10 cellular contexts compared by ENCODE assay signal in the genomic region with DNA sequence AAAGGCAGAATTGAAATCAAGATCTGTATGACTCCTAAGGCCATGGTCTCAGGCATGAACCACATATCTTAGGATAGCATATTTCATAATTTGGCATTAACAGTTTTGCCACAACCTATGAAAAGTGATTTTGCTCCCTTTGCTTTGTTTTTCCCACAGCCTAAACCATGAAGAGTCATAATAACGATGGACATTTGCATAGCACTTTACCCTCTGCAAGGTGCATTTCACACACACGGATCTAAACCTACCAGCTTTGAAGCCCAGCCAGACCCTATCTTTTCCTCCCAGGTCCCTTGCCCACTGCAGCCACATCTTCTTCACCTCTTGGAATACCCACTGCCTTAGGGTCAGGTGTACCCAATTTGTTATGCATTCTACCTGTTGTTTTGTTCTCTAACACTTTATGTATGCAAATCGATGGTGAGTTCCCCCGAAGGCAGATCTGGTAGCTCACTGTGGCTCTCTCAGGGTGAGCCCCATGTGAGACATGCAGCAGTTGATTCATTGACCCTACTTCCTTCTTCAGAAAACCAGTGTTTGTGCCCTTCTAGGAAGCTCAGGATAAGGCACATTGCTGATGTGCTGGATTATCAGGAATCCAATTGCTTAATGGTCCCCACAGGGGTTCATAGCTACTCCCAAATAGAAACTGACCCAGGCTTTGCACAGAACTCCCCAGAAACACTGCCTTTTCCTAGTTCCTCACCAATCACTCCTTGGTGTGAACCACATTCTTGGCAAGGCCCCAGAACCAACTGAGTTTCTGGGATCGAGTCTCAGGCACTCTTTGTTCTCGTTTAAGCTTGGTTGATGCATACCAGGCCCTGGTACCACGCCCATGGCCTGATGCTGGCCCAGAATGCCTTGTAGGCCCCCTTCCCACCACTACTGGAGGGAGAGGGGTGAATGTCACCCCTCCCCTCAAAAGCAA. TPM values are rescaled to one million over a fixed set of nuclear protein-coding genes. Genes with fewer than 3 reads are reported as not detected.
DNase-seq lines count a peak whose midpoint lies in the region; ATAC-seq and TF ChIP-seq lines count a peak whose summit lies in the region.
"Had no signal": no experiment of that assay in that cellular context is flagged by ENCODE, and none has a peak within 500 bp of the region (broad histone marks: within the 10 kb centered on the region; RNA-seq: fewer than 3 reads in every experiment).

No MANE protein-coding gene starts in this region.

- no peaks in the 10 kb centered on the region for H3K9me3 Mint-ChIP-seq in activated CD8-positive, alpha-beta T cell treated with anti-CD3 and anti-CD28 coated beads for 36 hours
- no peaks in the 10 kb centered on the region for H3K9me3 Mint-ChIP-seq in activated CD8-positive, alpha-beta T cell treated with anti-CD3 and anti-CD28 coated beads, Interleukin-2, amount 10 ng/mL, durations not matched to agents 7 days and 5 days (ENCODE audit: insufficient read depth)
- no peaks in the 10 kb centered on the region for H3K9me3 Mint-ChIP-seq in stimulated activated naive B cell treated with anti-CD40 and anti-IgM and Interleukin-4, amounts not matched to agents 10 μg/mL and 1 μg/mL and 100 μg/mL, for 72 hours

- CTCF ChIA-PET in activated CD8-positive, alpha-beta T cell treated with anti-CD3 and anti-CD28 coated beads for 36 hours (lab: Charles Lee): no interaction called here
- CTCF ChIA-PET in activated CD8-positive, alpha-beta T cell treated with anti-CD3 and anti-CD28 coated beads, Interleukin-2, amount 10 ng/mL, durations not matched to agents 7 days and 5 days (lab: Charles Lee): interaction anchor here (1.2 to 1.7 kb wide), 2 partner anchors 15 to 51 kb away, joined by 4 read pairs; no protein-coding TSS in a partner anchor

- H3K36me3 Mint-ChIP-seq in activated CD8-positive, alpha-beta T cell treated with anti-CD3 and anti-CD28 coated beads for 36 hours (ENCODE audit: low read depth): peaks cover 13% of the 10 kb centered on the region
- peaks cover 3% of the 10 kb centered on the region for H3K36me3 Mint-ChIP-seq in activated CD8-positive, alpha-beta T cell treated with anti-CD3 and anti-CD28 coated beads, Interleukin-2, amount 10 ng/mL, durations not matched to agents 7 days and 5 days (ENCODE audit: low read depth)
- peaks cover 6 to 27% of the 10 kb centered on the region in 2 donors for H3K36me3 Mint-ChIP-seq in stimulated activated naive B cell treated with anti-CD40 and anti-IgM and Interleukin-4, amounts not matched to agents 10 μg/mL and 1 μg/mL and 100 μg/mL, for 72 hours

- H3K9me3 ChIP-seq in SK-N-MC (ENCODE audit: low read depth, low read length): no peaks in the 10 kb centered on the region
- H3K9me3 ChIP-seq: A549 had no signal

- peak overlapping the region; percentile 55; the same call in 1 of the 2 replicates for H3K27ac ChIP-seq in SK-N-MC

- ATAC-seq in activated CD8-positive, alpha-beta T cell treated with anti-CD3 and anti-CD28 coated beads for 36 hours: peak; percentile 27
- ATAC-seq in activated CD8-positive, alpha-beta T cell treated with anti-CD3 and anti-CD28 coated beads, Interleukin-2, amount 10 ng/mL, durations not matched to agents 7 days and 5 days: no peak
- ATAC-seq in HG02763 (IDR thresholded peaks at IDR 0.05; ENCODE audit: unreplicated experiment): peak; percentile 63
- peak; percentile 91 to 92 for ATAC-seq in stimulated activated naive B cell treated with anti-CD40 and anti-IgM and Interleukin-4, amounts not matched to agents 10 μg/mL and 1 μg/mL and 100 μg/mL, for 72 hours (replicated peaks)
- ATAC-seq: A549 had no signal

- POLR2A ChIA-PET in activated CD8-positive, alpha-beta T cell treated with anti-CD3 and anti-CD28 coated beads for 36 hours (lab: Charles Lee): interaction anchor here (1.1 to 2.1 kb wide), 2 partner anchors 20 to 27 kb away, joined by 3 to 10 read pairs; no protein-coding TSS in a partner anchor
- POLR2A ChIA-PET in activated CD8-positive, alpha-beta T cell treated with anti-CD3 and anti-CD28 coated beads, Interleukin-2, amount 10 ng/mL, durations not matched to agents 7 days and 5 days (lab: Charles Lee): interaction anchor here (0.6 kb wide), 1 partner anchor 8 kb away, joined by 3 read pairs; the partner anchor contains the start of gene ARHGAP31

- no peak overlapping the region for H3K4me3 Mint-ChIP-seq in activated CD8-positive, alpha-beta T cell treated with anti-CD3 and anti-CD28 coated beads for 36 hours
- H3K4me3 Mint-ChIP-seq in activated CD8-positive, alpha-beta T cell treated with anti-CD3 and anti-CD28 coated beads, Interleukin-2, amount 10 ng/mL, durations not matched to agents 7 days and 5 days: no peak overlapping the region
- peak overlapping the region in 1 of 2 donors; percentile 15 for H3K4me3 Mint-ChIP-seq in stimulated activated naive B cell treated with anti-CD40 and anti-IgM and Interleukin-4, amounts not matched to agents 10 μg/mL and 1 μg/mL and 100 μg/mL, for 72 hours

- intact Hi-C loops in activated CD8-positive, alpha-beta T cell treated with anti-CD3 and anti-CD28 coated beads for 36 hours (cut with micrococcal nuclease): no loop called here

- no peak for TF ChIP-seq CTCF in activated CD8-positive, alpha-beta T cell treated with anti-CD3 and anti-CD28 coated beads for 36 hours (IDR thresholded peaks at IDR 0.05)

- no peak overlapping the region for H3K27ac Mint-ChIP-seq in activated CD8-positive, alpha-beta T cell treated with anti-CD3 and anti-CD28 coated beads for 36 hours
- no peak overlapping the region for H3K27ac Mint-ChIP-seq in activated CD8-positive, alpha-beta T cell treated with anti-CD3 and anti-CD28 coated beads, Interleukin-2, amount 10 ng/mL, durations not matched to agents 7 days and 5 days
- peak overlapping the region; percentile 85 for H3K27ac Mint-ChIP-seq in stimulated activated naive B cell treated with anti-CD40 and anti-IgM and Interleukin-4, amounts not matched to agents 10 μg/mL and 1 μg/mL and 100 μg/mL, for 72 hours

- no peak overlapping the region for H3K4me3 ChIP-seq in SK-N-MC
- H3K4me3 ChIP-seq: A549 had no signal

- H3K27me3 Mint-ChIP-seq in activated CD8-positive, alpha-beta T cell treated with anti-CD3 and anti-CD28 coated beads for 36 hours: no peaks in the 10 kb centered on the region
- H3K27me3 Mint-ChIP-seq in activated CD8-positive, alpha-beta T cell treated with anti-CD3 and anti-CD28 coated beads, Interleukin-2, amount 10 ng/mL, durations not matched to agents 7 days and 5 days (ENCODE audit: low read depth): no peaks in the 10 kb centered on the region
- no peaks in the 10 kb centered on the region for H3K27me3 Mint-ChIP-seq in stimulated activated naive B cell treated with anti-CD40 and anti-IgM and Interleukin-4, amounts not matched to agents 10 μg/mL and 1 μg/mL and 100 μg/mL, for 72 hours

- no peak overlapping the region for H3K9ac ChIP-seq in SK-N-MC (ENCODE audit: insufficient read length)

- H3K4me1 Mint-ChIP-seq in activated CD8-positive, alpha-beta T cell treated with anti-CD3 and anti-CD28 coated beads for 36 hours (ENCODE audit: low read depth): peaks cover 32% of the 10 kb centered on the region
- peaks cover 27% of the 10 kb centered on the region for H3K4me1 Mint-ChIP-seq in activated CD8-positive, alpha-beta T cell treated with anti-CD3 and anti-CD28 coated beads, Interleukin-2, amount 10 ng/mL, durations not matched to agents 7 days and 5 days (ENCODE audit: low read depth)
- H3K4me1 Mint-ChIP-seq in stimulated activated naive B cell treated with anti-CD40 and anti-IgM and Interleukin-4, amounts not matched to agents 10 μg/mL and 1 μg/mL and 100 μg/mL, for 72 hours: peaks cover 44 to 58% of the 10 kb centered on the region in 2 donors

- DNase-seq in activated CD8-positive, alpha-beta T cell treated with anti-CD3 and anti-CD28 coated beads for 36 hours: no peak
- no peak for DNase-seq in activated CD8-positive, alpha-beta T cell treated with anti-CD3 and anti-CD28 coated beads, Interleukin-2, amount 10 ng/mL, durations not matched to agents 7 days and 5 days
- no peak for DNase-seq in SK-N-MC (ENCODE audit: low read depth, low spot score)
- DNase-seq in stimulated activated naive B cell treated with anti-CD40 and anti-IgM and Interleukin-4, amounts not matched to agents 10 μg/mL and 1 μg/mL and 100 μg/mL, for 72 hours: peak; percentile 19
- no peak for DNase-seq in NOMO-1 (lab: John Stamatoyannopoulos, UW; ENCODE audit: unreplicated experiment in 2 of 2)
- DNase-seq in NCI-H1105 treated with DMSO at 0.1 percent for 48 hours (lab: John Stamatoyannopoulos, UW): no peak
- no peak for DNase-seq in RKO (ENCODE audit: low spot score)
- DNase-seq: foreskin fibroblast had no signal

- 0 out of 2 replicates have a peak, but pooled peaks cover 2% of the 10 kb centered on the region for H3K36me3 ChIP-seq in SK-N-MC (ENCODE audit: insufficient read depth, low read length)

RNA-seq across cellular contexts. Expression of gene ARHGAP31, which starts 8.8 kb away (rescaled TPM):
- total RNA-seq in activated CD8-positive, alpha-beta T cell treated with anti-CD3 and anti-CD28 coated beads for 36 hours: 1 to 10 TPM; 6.6 to 8.0 TPM
- 1 to 10 TPM; 2.3 to 2.5 TPM for total RNA-seq in activated CD8-positive, alpha-beta T cell treated with anti-CD3 and anti-CD28 coated beads, Interleukin-2, amount 10 ng/mL, durations not matched to agents 7 days and 5 days
